10 cellular contexts compared by ENCODE assay signal in genomic region chr1:204079608-204079999, GRCh38. TPM values are rescaled to one million over a fixed set of nuclear protein-coding genes. Genes with fewer than 3 reads are reported as not detected.
DNase-seq lines count a peak whose midpoint lies in the region; ATAC-seq and TF ChIP-seq lines count a peak whose summit lies in the region.
"Had no signal": no experiment of that assay in that cellular context is flagged by ENCODE, and none has a peak within 500 bp of the region (broad histone marks: within the 10 kb centered on the region; RNA-seq: fewer than 3 reads in every experiment).

No MANE protein-coding gene starts in this region.

- H3K36me3 ChIP-seq in Caco-2 (ENCODE audit: control insufficient read depth, insufficient read depth, low read length) (no peaks in the 10 kb centered on the region; the same call in none of the 2 replicates), Peyer's patch (no peaks in the 10 kb centered on the region), esophagus squamous epithelium (no peaks in the 10 kb centered on the region), osteoblast (ENCODE audit: insufficient read depth, low read length) (no peaks in the 10 kb centered on the region)

- BruUV-seq in Caco-2 (replicated peaks; lab: Mats Ljungman, UMichigan) = no TSS peak

- H3K4me3 Mint-ChIP-seq in Caco-2 (ENCODE audit: unreplicated experiment) = peak overlapping the region; percentile 39
- H3K4me3 Mint-ChIP-seq in activated CD4-positive, alpha-beta T cell treated with anti-CD3 and anti-CD28 coated beads, Interleukin-2, amount 10 ng/mL, durations not matched to agents 7 days and 5 days = no peak overlapping the region

- H3K27me3 ChIP-seq in Caco-2 (replicated peaks; ENCODE audit: control insufficient read depth, insufficient read depth, low read length) (no peaks in the 10 kb centered on the region), Peyer's patch (no peaks in the 10 kb centered on the region), esophagus squamous epithelium (peaks cover 0 to 7% (median 0%) of the 10 kb centered on the region in 4 donors), osteoblast (ENCODE audit: insufficient read depth, low read length) (no peaks in the 10 kb centered on the region)

- TF ChIP-seq CTCF in Caco-2 (IDR thresholded peaks at IDR 0.05; ENCODE audit: insufficient read depth in 1 of 2, low read depth in 1 of 2, low read length in 1 of 2, severe bottlenecking in 1 of 2, unreplicated experiment in 1 of 2) (no peak), Peyer's patch (IDR thresholded peaks at IDR 0.05) (no peak), esophagus squamous epithelium (IDR thresholded peaks at IDR 0.05) (no peak), osteoblast (IDR thresholded peaks at IDR 0.05; ENCODE audit: extremely low read depth, low read depth, low read length) (no peak)

- DNase-seq in Caco-2 = no peak
- no peak for DNase-seq in Peyer's patch
- no peak for DNase-seq in esophagus squamous epithelium (lab: John Stamatoyannopoulos, UW)
- peak; percentile 86 for DNase-seq in osteoblast (ENCODE audit: insufficient read length, low spot score, missing footprints)
- DNase-seq in H4 (ENCODE audit: low spot score) = no peak
- DNase-seq in activated CD4-positive, alpha-beta T cell treated with anti-CD3 and anti-CD28 coated beads, Interleukin-2, amount 10 ng/mL, durations not matched to agents 7 days and 5 days = no peak
- DNase-seq in DMS114 treated with DMSO at 0.1 percent for 48 hours (lab: John Stamatoyannopoulos, UW; ENCODE audit: unreplicated experiment) = no peak
- DNase-seq: activated CD8-positive, alpha-beta memory T cell treated with anti-CD3 and anti-CD28 coated beads for 24 hours had no signal

- H3K4me2 ChIP-seq in osteoblast (ENCODE audit: insufficient read depth, low read length) = peak overlapping the region; percentile 62

- H3K27me3 Mint-ChIP-seq in Caco-2 (ENCODE audit: insufficient read depth, unreplicated experiment) = no peaks in the 10 kb centered on the region
- peaks cover 34% of the 10 kb centered on the region for H3K27me3 Mint-ChIP-seq in activated CD4-positive, alpha-beta T cell treated with anti-CD3 and anti-CD28 coated beads, Interleukin-2, amount 10 ng/mL, durations not matched to agents 7 days and 5 days

- H3K36me3 Mint-ChIP-seq in Caco-2 (ENCODE audit: insufficient read depth, unreplicated experiment) = peaks cover 5% of the 10 kb centered on the region
- no peaks in the 10 kb centered on the region for H3K36me3 Mint-ChIP-seq in activated CD4-positive, alpha-beta T cell treated with anti-CD3 and anti-CD28 coated beads, Interleukin-2, amount 10 ng/mL, durations not matched to agents 7 days and 5 days (ENCODE audit: low read depth)

- no peak for TF ChIP-seq POLR2A in Peyer's patch (IDR thresholded peaks at IDR 0.05)
- no peak for TF ChIP-seq POLR2A in esophagus squamous epithelium (IDR thresholded peaks at IDR 0.05)

- H3K79me2 ChIP-seq in osteoblast (ENCODE audit: insufficient read depth, low read length) = peaks cover 40% of the 10 kb centered on the region

- H2AFZ ChIP-seq in osteoblast (ENCODE audit: low read length) = no peak overlapping the region

- H3K9me3 ChIP-seq in Caco-2 (no peaks in the 10 kb centered on the region), Peyer's patch (no peaks in the 10 kb centered on the region), esophagus squamous epithelium (no peaks in the 10 kb centered on the region), osteoblast (ENCODE audit: low read depth, low read length) (no peaks in the 10 kb centered on the region)

- H3K9me3 Mint-ChIP-seq in Caco-2 (ENCODE audit: unreplicated experiment) = no peaks in the 10 kb centered on the region
- no peaks in the 10 kb centered on the region for H3K9me3 Mint-ChIP-seq in activated CD4-positive, alpha-beta T cell treated with anti-CD3 and anti-CD28 coated beads, Interleukin-2, amount 10 ng/mL, durations not matched to agents 7 days and 5 days

- ATAC-seq in HG03196 (IDR thresholded peaks at IDR 0.05; ENCODE audit: unreplicated experiment) = no peak

- H3K4me3 ChIP-seq in Caco-2 (ENCODE audit: low read depth, low read length) (no peak overlapping the region), Peyer's patch (no peak overlapping the region), esophagus squamous epithelium (peak overlapping the region in 2 of 4 donors; percentile 7 to 37), osteoblast (ENCODE audit: insufficient read depth, low read length) (no peak overlapping the region)
- H3K4me3 ChIP-seq: K562 had no signal

- intact Hi-C loops in Caco-2 (cut with micrococcal nuclease; ENCODE audit: unreplicated experiment) = no loop called here
- intact Hi-C loops in esophagus squamous epithelium (cut with DNase I) = no loop called here

- peaks cover 12% of the 10 kb centered on the region for H4K20me1 ChIP-seq in osteoblast (ENCODE audit: insufficient read depth, low read length)

- H3K27ac Mint-ChIP-seq in Caco-2 (ENCODE audit: unreplicated experiment) = peak overlapping the region; percentile 65
- no peak overlapping the region for H3K27ac Mint-ChIP-seq in activated CD4-positive, alpha-beta T cell treated with anti-CD3 and anti-CD28 coated beads, Interleukin-2, amount 10 ng/mL, durations not matched to agents 7 days and 5 days

- peaks cover 47% of the 10 kb centered on the region for H3K4me1 Mint-ChIP-seq in Caco-2 (ENCODE audit: low read depth, unreplicated experiment)
- peaks cover 12% of the 10 kb centered on the region for H3K4me1 Mint-ChIP-seq in activated CD4-positive, alpha-beta T cell treated with anti-CD3 and anti-CD28 coated beads, Interleukin-2, amount 10 ng/mL, durations not matched to agents 7 days and 5 days

- H3K27ac ChIP-seq in Peyer's patch = peak overlapping the region in 3 of 4 donors; percentile 36 to 71 (median 64)
- peak overlapping the region; percentile 81 to 89 (median 86) for H3K27ac ChIP-seq in esophagus squamous epithelium
- peak overlapping the region; percentile 7 for H3K27ac ChIP-seq in osteoblast (ENCODE audit: low read depth, low read length)

- CTCF ChIA-PET in Caco-2 (lab: Charles Lee) = interaction anchor here (0.6 to 1.5 kb wide), 2 partner anchors 209 to 352 kb away, joined by 4 to 5 read pairs; no protein-coding TSS in a partner anchor
- CTCF ChIA-PET in activated CD4-positive, alpha-beta T cell treated with anti-CD3 and anti-CD28 coated beads, Interleukin-2, amount 10 ng/mL, durations not matched to agents 7 days and 5 days (lab: Charles Lee) = no interaction called here

- H3K4me1 ChIP-seq in Caco-2 (peaks cover 52% of the 10 kb centered on the region), Peyer's patch (peaks cover 0 to 77% (median 2%) of the 10 kb centered on the region in 4 donors), esophagus squamous epithelium (peaks cover 54 to 100% (median 77%) of the 10 kb centered on the region in 3 donors), osteoblast (ENCODE audit: insufficient read depth, low read length) (peaks cover 29% of the 10 kb centered on the region)

- POLR2A ChIA-PET in Caco-2 (lab: Charles Lee) = interaction anchor here (0.7 to 0.9 kb wide), 2 partner anchors 8 to 10 kb away, joined by 3 to 4 read pairs; no protein-coding TSS in a partner anchor
- POLR2A ChIA-PET in activated CD4-positive, alpha-beta T cell treated with anti-CD3 and anti-CD28 coated beads, Interleukin-2, amount 10 ng/mL, durations not matched to agents 7 days and 5 days (lab: Charles Lee) = no interaction called here

- 33 to 60% methylated on average over 1 of the region's 3 CpGs for WGBS in esophagus squamous epithelium, 2 donors

RNA-seq across cellular contexts. Expression of gene SOX13, which starts 6.7 kb away (rescaled TPM):
- total RNA-seq in Caco-2 (2022) (31.5 and 34.5 TPM in 2 replicates), Peyer's patch (10 to 100 TPM; 42.1 to 80.3 (median 59.0) TPM), esophagus squamous epithelium (10 to 100 TPM in 3 of 4 donors, 1 to 10 TPM in 1; 9.0 to 21.2 (median 14.5) TPM), osteoblast (6.8 and 9.0 TPM in 2 replicates)
- total RNA-seq in H4 (2014; rRNA removed; shearing (Covaris generic)) = 1.4 TPM in 2 replicates
- 1 to 10 TPM in 1 of 2 experiments, under 1 TPM in 1; 0.60 to 1.3 TPM for total RNA-seq in activated CD4-positive, alpha-beta T cell treated with anti-CD3 and anti-CD28 coated beads, Interleukin-2, amount 10 ng/mL, durations not matched to agents 7 days and 5 days

Comparison
In these comparisons a context has a peak if more than half of its experiments do, and no peak if none do; other contexts are left out.
1. H3K27ac ChIP-seq: peak in every context shown above with its lines; median percentile 86 in esophagus squamous epithelium; 64 in Peyer's patch; 7 in osteoblast.